10 cellular contexts compared by ENCODE assay signal in genomic region chr6:149908480-149908879, GRCh38. TPM values are rescaled to one million over a fixed set of nuclear protein-coding genes. Genes with fewer than 3 reads are reported as not detected.
"Had no signal": no experiment of that assay in that cellular context is flagged by ENCODE, and none has a peak within 500 bp of the region (broad histone marks: within the 10 kb centered on the region; RNA-seq: fewer than 3 reads in every experiment).

No MANE protein-coding gene starts in this region.

RNA-seq across cellular contexts. Expression of gene RAET1E, which starts 10.6 kb away (rescaled TPM):
- total RNA-seq: activated CD4-positive, alpha-beta memory T cell treated with anti-CD3 and anti-CD28 coated beads, Interleukin-2, amount 10 ng/mL, durations not matched to agents 7 days and 5 days; activated CD4-positive, alpha-beta T cell treated with anti-CD3 and anti-CD28 coated beads, Interleukin-2, amount 10 ng/mL, durations not matched to agents 7 days and 5 days; activated T-cell treated with anti-CD3 and anti-CD28 coated beads, Interleukin-2, amount 50 U/mL, for 4 hours; astrocyte; endodermal cell; T-cell; T-helper 2 cell treated with Interferon-gamma antibody and Interleukin-4, amounts not matched to agents 100 ng/mL and 5 ng/mL, for 36 hours; WTC11 had no signal

RNA-seq across cellular contexts. Expression of gene RAET1G, which starts 14.4 kb away (rescaled TPM):
- total RNA-seq: activated CD4-positive, alpha-beta memory T cell treated with anti-CD3 and anti-CD28 coated beads, Interleukin-2, amount 10 ng/mL, durations not matched to agents 7 days and 5 days; activated CD4-positive, alpha-beta T cell treated with anti-CD3 and anti-CD28 coated beads, Interleukin-2, amount 10 ng/mL, durations not matched to agents 7 days and 5 days; activated T-cell treated with anti-CD3 and anti-CD28 coated beads, Interleukin-2, amount 50 U/mL, for 4 hours; activated T-helper 17 cell treated with anti-CD3 and anti-CD28 coated beads, Interleukin-2, amount 50 U/mL, for 72 hours; astrocyte; endodermal cell; T-cell; T-helper 2 cell treated with Interferon-gamma antibody and Interleukin-4, amounts not matched to agents 100 ng/mL and 5 ng/mL, for 36 hours; WTC11 had no signal

RNA-seq across cellular contexts. Expression of gene ULBP2, which starts 33.3 kb away (rescaled TPM):
- total RNA-seq: activated T-helper 17 cell treated with anti-CD3 and anti-CD28 coated beads, Interleukin-2, amount 50 U/mL, for 72 hours had no signal

RNA-seq across cellular contexts. Expression of gene ULBP1, which starts 55.3 kb away (rescaled TPM):
- total RNA-seq: colonic mucosa had no signal
